Comparison of ENCODE assay signal across 34 cellular contexts in the genomic region with DNA sequence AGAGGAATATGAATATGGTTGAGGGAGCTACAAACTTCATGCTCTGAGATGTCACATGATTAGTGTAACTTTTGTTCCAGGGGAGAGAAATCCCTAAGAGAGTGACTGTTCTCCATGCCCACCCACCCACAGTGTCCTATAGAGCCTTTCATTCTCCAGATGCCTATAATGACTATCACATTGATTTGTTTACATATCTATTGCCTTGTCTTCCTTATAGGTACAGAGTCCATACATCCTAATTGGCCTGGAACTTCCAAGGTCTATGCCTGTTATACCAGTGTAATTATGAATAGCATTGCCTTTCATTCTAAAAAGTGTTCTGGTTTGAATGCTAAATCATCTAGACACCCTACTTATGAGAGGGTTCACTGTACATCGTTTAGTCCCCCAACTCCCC.
"Had no signal": no experiment of that assay in that cellular context is flagged by ENCODE, and none has a peak within 500 bp of the region (broad histone marks: within the 10 kb centered on the region; RNA-seq: fewer than 3 reads in every experiment).

No MANE protein-coding gene starts in this region.

- H3K4me3 ChIP-seq: adrenal gland, cardiac muscle cell had no signal

- DNase-seq: activated B cell treated with CpG ODN at 0.5 μM for 24 hours; activated CD4-positive, alpha-beta memory T cell treated with anti-CD3 and anti-CD28 coated beads for 36 hours; activated CD4-positive, alpha-beta T cell treated with anti-CD3 and anti-CD28 coated beads for 4 hours; activated CD4-positive, alpha-beta T cell treated with anti-CD3 and anti-CD28 coated beads, Interleukin-2, amount 10 ng/mL, durations not matched to agents 24 days and 14 days; activated CD4-positive, alpha-beta T cell treated with anti-CD3 and anti-CD28 coated beads, Interleukin-2, amount 50 U/mL, for 1 hour; activated CD4-positive, alpha-beta T cell treated with anti-CD3 and anti-CD28 coated beads, Interleukin-2, amount 50 U/mL, for 4 hours; activated CD4-positive, CD25-positive, alpha-beta regulatory T cell treated with anti-CD3 and anti-CD28 coated beads, Interleukin-2, amount 50 U/mL, for 72 hours; activated CD8-positive, alpha-beta memory T cell treated with anti-CD3 and anti-CD28 coated beads, Interleukin-2, amount 50 U/mL, for 4 hours; activated CD8-positive, alpha-beta T cell treated with anti-CD3 and anti-CD28 coated beads for 36 hours; activated effector memory CD4-positive, alpha-beta T cell treated with anti-CD3 and anti-CD28 coated beads, Interleukin-2, amount 50 U/mL, for 16 hours; activated gamma-delta T cell treated with Interleukin-2 at 50 U/mL for 16 hours; activated naive CD4-positive, alpha-beta T cell; activated naive CD4-positive, alpha-beta T cell treated with anti-CD3 and anti-CD28 coated beads for 36 hours; activated naive CD4-positive, alpha-beta T cell treated with anti-CD3 and anti-CD28 coated beads, Interleukin-2, amount 50 U/mL, for 16 hours; activated naive CD8-positive, alpha-beta T cell treated with anti-CD3 and anti-CD28 coated beads for 36 hours; activated T-cell treated with anti-CD3 and anti-CD28 coated beads for 4 hours; activated T-cell treated with anti-CD3 and anti-CD28 coated beads, Interleukin-2, amount 50 U/mL, for 1 hour; activated T-cell treated with anti-CD3 and anti-CD28 coated beads, Interleukin-2, amount 50 U/mL, for 4 hours; activated T-cell treated with anti-CD3 and anti-CD28 coated beads, Interleukin-2, amount 50 U/mL, for 72 hours; adrenal gland; amniotic stem cell; aorta; caudate nucleus; cerebellar nuclear complex; T-helper 1 cell; T-helper 2 cell; T-helper 9 cell had no signal

- FAIRE-seq: astrocyte, bronchial epithelial cell, TTC549 had no signal

- H3K27me3 ChIP-seq: adrenal gland, cardiac muscle cell had no signal

- ATAC-seq: activated CD8-positive, alpha-beta T cell treated with anti-CD3 and anti-CD28 coated beads for 36 hours; activated naive CD4-positive, alpha-beta T cell treated with anti-CD3 and anti-CD28 coated beads, Interleukin-2, amount 50 U/mL, for 72 hours; activated T-cell treated with anti-CD3 and anti-CD28 coated beads, Interleukin-2, amount 50 U/mL, for 4 hours; activated T-cell treated with anti-CD3 and anti-CD28 coated beads, Interleukin-2, amount 50 U/mL, for 72 hours; activated T-helper 17 cell treated with anti-CD3 and anti-CD28 coated beads, Interleukin-2, amount 50 U/mL, for 72 hours had no signal

- H3K36me3 ChIP-seq: adrenal gland, cardiac muscle cell had no signal

- H3K9me3 ChIP-seq: adrenal gland had no signal

- H3K27ac ChIP-seq: adrenal gland, VCaP had no signal
